ENCODE assay signal across 8 cellular contexts in the genomic region with DNA sequence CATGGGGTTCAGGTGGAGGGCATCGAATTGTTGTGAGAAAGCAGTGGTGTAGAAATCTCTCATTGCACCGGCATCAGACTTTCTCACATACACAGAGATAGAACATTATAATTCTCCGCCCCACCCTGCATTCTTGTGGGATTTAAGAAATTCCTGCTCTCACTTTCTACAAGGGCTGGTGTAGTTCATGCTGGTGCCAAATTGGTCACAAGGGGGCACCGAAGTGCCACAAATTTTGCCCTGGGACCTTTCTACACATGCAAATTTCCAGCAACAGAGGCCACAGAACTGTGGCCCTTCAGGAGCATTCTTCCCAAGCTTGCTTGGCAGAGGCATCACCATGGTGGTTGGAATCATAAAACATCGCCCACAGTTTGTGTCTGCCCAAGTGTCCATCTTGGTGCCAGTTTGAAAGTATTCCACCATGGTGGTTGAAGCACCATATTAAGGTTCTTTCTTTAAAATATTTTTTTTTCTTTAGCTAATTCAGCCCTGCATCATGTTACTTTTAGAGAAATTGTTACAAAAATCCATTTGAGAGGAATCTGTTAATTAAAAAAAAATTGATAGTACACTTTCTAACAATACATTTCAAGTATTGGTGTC.
DNase-seq lines count a peak whose midpoint lies in the region; ATAC-seq and TF ChIP-seq lines count a peak whose summit lies in the region.

No MANE protein-coding gene starts in this region.

- 24 to 36% (median 29%) methylated on average over 5 of the region's 5 CpGs for WGBS in adrenal gland, 4 donors

- no peaks in the 10 kb centered on the region for H3K27me3 ChIP-seq in adrenal gland

- intact Hi-C loops in adrenal gland (cut with DNase I): no loop called here

- ATAC-seq in GM18868 (IDR thresholded peaks at IDR 0.05; ENCODE audit: unreplicated experiment) (peak; percentile 77), HG03108 (IDR thresholded peaks at IDR 0.05; ENCODE audit: unreplicated experiment) (peak; percentile 56), HG03095 (IDR thresholded peaks at IDR 0.05; ENCODE audit: unreplicated experiment) (no peak)

- H3K4me3 ChIP-seq in adrenal gland: no peak overlapping the region

- H3K9me3 ChIP-seq in adrenal gland (replicated peaks in 1 of 3): no peaks in the 10 kb centered on the region

- TF ChIP-seq CTCF in adrenal gland (IDR thresholded peaks at IDR 0.05): peak in 5 of 6 experiments; percentile 32 to 54 (median 48)

- no peaks in the 10 kb centered on the region for H3K36me3 ChIP-seq in adrenal gland (replicated peaks in 1 of 2)

- DNase-seq in D341Med (ENCODE audit: low spot score): peak; percentile 65
- DNase-seq in NCI-H226: peak; percentile 32
- peak; percentile 27 to 67 (median 44) for DNase-seq in adrenal gland
- peak; percentile 57 for DNase-seq in iPS DF 19.7 (ENCODE audit: low read depth, low spot score)
- DNase-seq in stimulated activated CD8-positive, alpha-beta memory T cell treated with anti-CD3 and anti-CD28 coated beads, Interleukin-4, amount 100 ng/mL, for 48 hours: peak; percentile 46

- no peak for TF ChIP-seq POLR2A in adrenal gland (IDR thresholded peaks at IDR 0.05)

- H3K27ac ChIP-seq in adrenal gland: no peak overlapping the region

- no peaks in the 10 kb centered on the region for H3K4me1 ChIP-seq in adrenal gland (replicated peaks in 1 of 2)
